In the genomic region with DNA sequence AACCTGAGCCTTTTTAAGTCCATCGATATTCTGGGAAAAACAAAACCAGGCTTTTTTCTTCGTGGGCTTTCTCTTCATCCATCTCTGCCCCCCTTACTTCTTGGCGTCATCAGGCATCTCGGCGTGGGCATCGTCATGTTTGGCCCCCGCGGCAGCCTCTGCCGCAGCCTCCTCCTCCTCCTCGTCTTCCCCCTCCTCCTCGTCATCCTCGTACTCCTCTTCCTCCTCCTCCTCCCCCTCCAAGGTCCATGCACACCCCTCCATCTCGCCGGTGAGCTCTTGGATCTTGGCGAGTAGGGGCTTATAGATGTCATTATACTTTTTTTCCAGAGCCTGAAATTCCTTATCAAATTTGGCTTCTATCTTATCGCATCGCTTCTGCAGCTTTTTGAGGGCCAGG, we compare ENCODE assay signal across 8 cellular contexts. TPM values are rescaled to one million over a fixed set of nuclear protein-coding genes. Genes with fewer than 3 reads are reported as not detected.
DNase-seq lines count a peak whose midpoint lies in the region; ATAC-seq and TF ChIP-seq lines count a peak whose summit lies in the region.

No MANE protein-coding gene starts in this region.

- WGBS in liver: 43% methylated on average over 17 of the region's 17 CpGs

- TF ChIP-seq RAD21 in liver (IDR thresholded peaks at IDR 0.05): no peak

- H3K27ac ChIP-seq in PC-9 (no peak overlapping the region), liver (ENCODE audit: low read depth in 1 of 2, low read length in 2 of 2) (peak overlapping the region; percentile 37 to 39)

- no peaks in the 10 kb centered on the region for H3K9me3 Mint-ChIP-seq in stimulated activated naive CD8-positive, alpha-beta T cell treated with anti-CD3 and anti-CD28 coated beads, Interleukin-15, Interleukin-2, amounts not matched to agents 100 ng/mL and 50 ng/mL, for 24 hours

- no peaks in the 10 kb centered on the region for H3K79me2 ChIP-seq in PC-9 (ENCODE audit: low read depth)

- H3K4me1 ChIP-seq in ES-I3 (ENCODE audit: insufficient read depth, low read length) (no peaks in the 10 kb centered on the region), PC-9 (replicated peaks; ENCODE audit: insufficient read depth) (no peaks in the 10 kb centered on the region), liver (ENCODE audit: control insufficient read depth in 4 of 4, insufficient read depth in 4 of 4, low read length in 3 of 4) (peaks cover 0 to 3% (median 1%) of the 10 kb centered on the region in 4 donors)

- H3K4me2 ChIP-seq in PC-9: peak overlapping the region; percentile 67

- no peaks in the 10 kb centered on the region for H4K20me1 ChIP-seq in PC-9 (ENCODE audit: insufficient read depth)

- intact Hi-C loops in PC-9 (cut with micrococcal nuclease; ENCODE audit: unreplicated experiment): no loop called here

- no peak for DNase-seq in PC-9
- peak; percentile 30 to 53 for DNase-seq in cardiac fibroblast (ENCODE audit: low read depth in 2 of 2)
- DNase-seq in NCI-H510A (lab: John Stamatoyannopoulos, UW): no peak
- no peak for DNase-seq in NAMALWA (ENCODE audit: low spot score)

- TF ChIP-seq CTCF in PC-9 (conservative IDR thresholded peaks at IDR 0.05): no peak
- no peak for TF ChIP-seq CTCF in cardiac fibroblast (IDR thresholded peaks at IDR 0.05; ENCODE audit: low read depth, low read length)
- no peak for TF ChIP-seq CTCF in liver (IDR thresholded peaks at IDR 0.05; ENCODE audit: low read depth, low read length, missing input control)

- H2AFZ ChIP-seq in PC-9: no peak overlapping the region

- H3K9me2 ChIP-seq in PC-9 (ENCODE audit: insufficient read depth): no peaks in the 10 kb centered on the region

- BruUV-seq in PC-9 (replicated peaks; lab: Mats Ljungman, UMichigan): no TSS peak

- peaks cover 5% of the 10 kb centered on the region for H3K4me1 Mint-ChIP-seq in stimulated activated naive CD8-positive, alpha-beta T cell treated with anti-CD3 and anti-CD28 coated beads, Interleukin-15, Interleukin-2, amounts not matched to agents 100 ng/mL and 50 ng/mL, for 24 hours (ENCODE audit: low read depth)

- POLR2A ChIA-PET in PC-9 (lab: Charles Lee; ENCODE audit: unreplicated experiment): no interaction called here

- CTCF ChIA-PET in PC-9 (lab: Charles Lee): no interaction called here

- H3K4me3 Mint-ChIP-seq in stimulated activated naive CD8-positive, alpha-beta T cell treated with anti-CD3 and anti-CD28 coated beads, Interleukin-15, Interleukin-2, amounts not matched to agents 100 ng/mL and 50 ng/mL, for 24 hours: peak overlapping the region; percentile 84

- peak overlapping the region; percentile 70 for H3K27ac Mint-ChIP-seq in stimulated activated naive CD8-positive, alpha-beta T cell treated with anti-CD3 and anti-CD28 coated beads, Interleukin-15, Interleukin-2, amounts not matched to agents 100 ng/mL and 50 ng/mL, for 24 hours

- peaks cover under 1% of the 10 kb centered on the region for H3K36me3 Mint-ChIP-seq in stimulated activated naive CD8-positive, alpha-beta T cell treated with anti-CD3 and anti-CD28 coated beads, Interleukin-15, Interleukin-2, amounts not matched to agents 100 ng/mL and 50 ng/mL, for 24 hours (ENCODE audit: low read depth)

- H3F3A ChIP-seq in PC-9 (ENCODE audit: insufficient read depth, low read depth): no peaks in the 10 kb centered on the region

- peak overlapping the region; percentile 34; the same call in 1 of the 2 replicates for H3K9ac ChIP-seq in ES-I3 (ENCODE audit: low read depth, low read length)
- peak overlapping the region in 1 of 2 donors; percentile 49 for H3K9ac ChIP-seq in liver (ENCODE audit: low read depth in 1 of 2, low read length in 2 of 2)

- no peaks in the 10 kb centered on the region for H3K9me3 ChIP-seq in ES-I3 (ENCODE audit: control insufficient read depth, insufficient read depth, low read length)
- no peaks in the 10 kb centered on the region for H3K9me3 ChIP-seq in PC-9 (ENCODE audit: insufficient read depth, low read depth)
- no peaks in the 10 kb centered on the region for H3K9me3 ChIP-seq in liver (ENCODE audit: control insufficient read depth in 4 of 4, low read length in 3 of 4)

- no peaks in the 10 kb centered on the region for H3K27me3 Mint-ChIP-seq in stimulated activated naive CD8-positive, alpha-beta T cell treated with anti-CD3 and anti-CD28 coated beads, Interleukin-15, Interleukin-2, amounts not matched to agents 100 ng/mL and 50 ng/mL, for 24 hours

- H3K4me3 ChIP-seq in PC-9 (peak overlapping the region; percentile 48; the same call in 1 of the 2 replicates), cardiac fibroblast (replicated peaks in 1 of 2; ENCODE audit: low read depth in 2 of 2, low read length in 2 of 2) (peak overlapping the region; percentile 68 to 78), liver (ENCODE audit: low read depth in 1 of 3, low read length in 3 of 3) (peak overlapping the region; percentile 49 to 71 (median 71))

- ATAC-seq in GM18519 (IDR thresholded peaks at IDR 0.05; ENCODE audit: low FRiP score, unreplicated experiment): no peak

- H3K27me3 ChIP-seq in PC-9 (ENCODE audit: insufficient read depth, low read depth): no peaks in the 10 kb centered on the region
- no peaks in the 10 kb centered on the region for H3K27me3 ChIP-seq in liver (ENCODE audit: control insufficient read depth in 4 of 4, insufficient read depth in 4 of 4, low read length in 3 of 4)

- no peaks in the 10 kb centered on the region for H3K36me3 ChIP-seq in ES-I3 (ENCODE audit: insufficient read depth, low read length)
- no peaks in the 10 kb centered on the region for H3K36me3 ChIP-seq in PC-9 (ENCODE audit: low read depth)
- H3K36me3 ChIP-seq in liver (ENCODE audit: control insufficient read depth in 4 of 4, insufficient read depth in 3 of 4, low read depth in 1 of 4, low read length in 3 of 4): no peaks in the 10 kb centered on the region

TF ChIP-seq in liver, 16 proteins besides CTCF, POLR2A, EP300 and RAD21:
- TF ChIP-seq SP1 (IDR thresholded peaks at IDR 0.05) (no peak), FOXA2 (IDR thresholded peaks at IDR 0.05) (no peak), GABPA (IDR thresholded peaks at IDR 0.05 in 1 of 2, conservative IDR thresholded peaks at IDR 0.05 in 1 of 2) (no peak), HNF4A (conservative IDR thresholded peaks at IDR 0.05) (no peak), TAF1 (conservative IDR thresholded peaks at IDR 0.05) (no peak), NR2F2 (IDR thresholded peaks at IDR 0.05) (no peak), YY1 (IDR thresholded peaks at IDR 0.05) (no peak), HNF4G (IDR thresholded peaks at IDR 0.05) (no peak), JUND (IDR thresholded peaks at IDR 0.05) (no peak), FOXA1 (IDR thresholded peaks at IDR 0.05) (no peak), EGR1 (IDR thresholded peaks at IDR 0.05; ENCODE audit: low read depth in 2 of 2) (no peak), RXRA (IDR thresholded peaks at IDR 0.05) (no peak)
- TF ChIP-seq, protein P1, sequence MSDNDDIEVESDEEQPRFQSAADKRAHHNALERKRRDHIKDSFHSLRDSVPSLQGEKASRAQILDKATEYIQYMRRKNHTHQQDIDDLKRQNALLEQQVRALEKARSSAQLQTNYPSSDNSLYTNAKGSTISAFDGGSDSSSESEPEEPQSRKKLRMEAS (IDR thresholded peaks at IDR 0.05): no peak
- TF ChIP-seq, protein P2, sequence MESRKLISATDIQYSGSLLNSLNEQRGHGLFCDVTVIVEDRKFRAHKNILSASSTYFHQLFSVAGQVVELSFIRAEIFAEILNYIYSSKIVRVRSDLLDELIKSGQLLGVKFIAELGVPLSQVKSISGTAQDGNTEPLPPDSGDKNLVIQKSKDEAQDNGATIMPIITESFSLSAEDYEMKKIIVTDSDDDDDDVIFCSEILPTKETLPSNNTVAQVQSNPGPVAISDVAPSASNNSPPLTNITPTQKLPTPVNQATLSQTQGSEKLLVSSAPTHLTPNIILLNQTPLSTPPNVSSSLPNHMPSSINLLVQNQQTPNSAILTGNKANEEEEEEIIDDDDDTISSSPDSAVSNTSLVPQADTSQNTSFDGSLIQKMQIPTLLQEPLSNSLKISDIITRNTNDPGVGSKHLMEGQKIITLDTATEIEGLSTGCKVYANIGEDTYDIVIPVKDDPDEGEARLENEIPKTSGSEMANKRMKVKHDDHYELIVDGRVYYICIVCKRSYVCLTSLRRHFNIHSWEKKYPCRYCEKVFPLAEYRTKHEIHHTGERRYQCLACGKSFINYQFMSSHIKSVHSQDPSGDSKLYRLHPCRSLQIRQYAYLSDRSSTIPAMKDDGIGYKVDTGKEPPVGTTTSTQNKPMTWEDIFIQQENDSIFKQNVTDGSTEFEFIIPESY (IDR thresholded peaks at IDR 0.05): no peak
- TF ChIP-seq, protein P3, sequence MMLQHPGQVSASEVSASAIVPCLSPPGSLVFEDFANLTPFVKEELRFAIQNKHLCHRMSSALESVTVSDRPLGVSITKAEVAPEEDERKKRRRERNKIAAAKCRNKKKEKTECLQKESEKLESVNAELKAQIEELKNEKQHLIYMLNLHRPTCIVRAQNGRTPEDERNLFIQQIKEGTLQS (IDR thresholded peaks at IDR 0.05): no peak
- TF ChIP-seq, protein P4, sequence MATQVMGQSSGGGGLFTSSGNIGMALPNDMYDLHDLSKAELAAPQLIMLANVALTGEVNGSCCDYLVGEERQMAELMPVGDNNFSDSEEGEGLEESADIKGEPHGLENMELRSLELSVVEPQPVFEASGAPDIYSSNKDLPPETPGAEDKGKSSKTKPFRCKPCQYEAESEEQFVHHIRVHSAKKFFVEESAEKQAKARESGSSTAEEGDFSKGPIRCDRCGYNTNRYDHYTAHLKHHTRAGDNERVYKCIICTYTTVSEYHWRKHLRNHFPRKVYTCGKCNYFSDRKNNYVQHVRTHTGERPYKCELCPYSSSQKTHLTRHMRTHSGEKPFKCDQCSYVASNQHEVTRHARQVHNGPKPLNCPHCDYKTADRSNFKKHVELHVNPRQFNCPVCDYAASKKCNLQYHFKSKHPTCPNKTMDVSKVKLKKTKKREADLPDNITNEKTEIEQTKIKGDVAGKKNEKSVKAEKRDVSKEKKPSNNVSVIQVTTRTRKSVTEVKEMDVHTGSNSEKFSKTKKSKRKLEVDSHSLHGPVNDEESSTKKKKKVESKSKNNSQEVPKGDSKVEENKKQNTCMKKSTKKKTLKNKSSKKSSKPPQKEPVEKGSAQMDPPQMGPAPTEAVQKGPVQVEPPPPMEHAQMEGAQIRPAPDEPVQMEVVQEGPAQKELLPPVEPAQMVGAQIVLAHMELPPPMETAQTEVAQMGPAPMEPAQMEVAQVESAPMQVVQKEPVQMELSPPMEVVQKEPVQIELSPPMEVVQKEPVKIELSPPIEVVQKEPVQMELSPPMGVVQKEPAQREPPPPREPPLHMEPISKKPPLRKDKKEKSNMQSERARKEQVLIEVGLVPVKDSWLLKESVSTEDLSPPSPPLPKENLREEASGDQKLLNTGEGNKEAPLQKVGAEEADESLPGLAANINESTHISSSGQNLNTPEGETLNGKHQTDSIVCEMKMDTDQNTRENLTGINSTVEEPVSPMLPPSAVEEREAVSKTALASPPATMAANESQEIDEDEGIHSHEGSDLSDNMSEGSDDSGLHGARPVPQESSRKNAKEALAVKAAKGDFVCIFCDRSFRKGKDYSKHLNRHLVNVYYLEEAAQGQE (IDR thresholded peaks at IDR 0.05): no peak

RNA-seq across cellular contexts. Expression of a gene that starts 0.5 kb away (rescaled TPM):
- total RNA-seq in PC-9 (2021) (0.28 and 0.37 TPM in 2 replicates), liver (10 to 100 TPM in 1 of 2 donors, 1 to 10 TPM in 1; 2.0 to 10.0 TPM)
- 1 to 10 TPM; 2.9 TPM for polyA plus RNA-seq in liver

Comparison
In these comparisons a context has a peak if more than half of its experiments do, and no peak if none do; other contexts are left out.
1. DNase-seq: peak in cardiac fibroblast (2 of 2); none in PC-9 (0 of 2), NCI-H510A (single experiment) and NAMALWA (single experiment).
2. Peak in every context shown above with its lines, with median percentiles within 50 percentile points of each other: H3K4me3 ChIP-seq.